In genomic region chr1:97144527-97144926, GRCh38 we compare ENCODE assay signal across 13 cellular contexts.
DNase-seq lines count a peak whose midpoint lies in the region; ATAC-seq and TF ChIP-seq lines count a peak whose summit lies in the region.
"Had no signal": no experiment of that assay in that cellular context is flagged by ENCODE, and none has a peak within 500 bp of the region (broad histone marks: within the 10 kb centered on the region; RNA-seq: fewer than 3 reads in every experiment).

No MANE protein-coding gene starts in this region.

- H3K4me3 ChIP-seq in fibroblast of pulmonary artery (replicated peaks; ENCODE audit: low read depth, low read length), result no peak overlapping the region
- peak overlapping the region; percentile 34 for H3K4me3 ChIP-seq in skeletal muscle satellite cell (ENCODE audit: low read length)
- H3K4me3 ChIP-seq in lower leg skin (ENCODE audit: low read depth, poor library complexity, severe bottlenecking), result no peak overlapping the region
- H3K4me3 ChIP-seq: Peyer's patch had no signal

- H3K27me3 ChIP-seq in skeletal muscle satellite cell (ENCODE audit: control insufficient read depth, insufficient read depth, low read length), result no peaks in the 10 kb centered on the region
- H3K27me3 ChIP-seq: Peyer's patch had no signal

- no peaks in the 10 kb centered on the region for H3K36me3 ChIP-seq in skeletal muscle satellite cell (ENCODE audit: insufficient read depth, low read length)
- H3K36me3 ChIP-seq: Peyer's patch had no signal

- DNase-seq in fibroblast of pulmonary artery (ENCODE audit: low read depth), result peak; percentile 52
- DNase-seq in lower leg skin (ENCODE audit: low spot score in 2 of 2), result no peak
- DNase-seq in activated CD4-positive, alpha-beta T cell treated with anti-CD3 and anti-CD28 coated beads for 4 hours, result no peak
- DNase-seq: cerebellar nuclear complex, DMS79 treated with DMSO at 0.1 percent for 48 hours, KBM-7, Peyer's patch, small intestine had no signal

- no peak for TF ChIP-seq POLR2A in lower leg skin (IDR thresholded peaks at IDR 0.05)

- peak overlapping the region; percentile 66 for H3K4me2 ChIP-seq in skeletal muscle satellite cell (ENCODE audit: low read length)

- H3K9ac ChIP-seq in skeletal muscle satellite cell (ENCODE audit: low read depth, low read length), result peak overlapping the region; percentile 23

- intact Hi-C loops in lower leg skin (cut with DNase I; ENCODE audit: low total_unique reads), result no loop called here

- H3K9me3 ChIP-seq in skeletal muscle satellite cell (replicated peaks; ENCODE audit: low read length), result no peaks in the 10 kb centered on the region
- H3K9me3 ChIP-seq: Peyer's patch had no signal

- H3K27ac ChIP-seq in angular gyrus (ENCODE audit: low read depth, low read length), result peak overlapping the region; percentile 37
- H3K27ac ChIP-seq: Peyer's patch had no signal

- H3K4me1 ChIP-seq in skeletal muscle satellite cell (ENCODE audit: control insufficient read depth, insufficient read depth, low read length), result peaks cover 38% of the 10 kb centered on the region
- H3K4me1 ChIP-seq: Peyer's patch had no signal

- TF ChIP-seq CTCF in fibroblast of pulmonary artery (IDR thresholded peaks at IDR 0.05; ENCODE audit: low read length, missing control alignments), result no peak
- no peak for TF ChIP-seq CTCF in lower leg skin (IDR thresholded peaks at IDR 0.05)

- peak; percentile 62 for ATAC-seq in HG02610 (IDR thresholded peaks at IDR 0.05; ENCODE audit: unreplicated experiment)
- ATAC-seq in HG02588 (IDR thresholded peaks at IDR 0.05; ENCODE audit: unreplicated experiment), result no peak
- ATAC-seq in HG02970 (IDR thresholded peaks at IDR 0.05; ENCODE audit: low FRiP score, unreplicated experiment), result no peak
